ENCODE assay signal across 18 cellular contexts in genomic region chr18:26696318-26696717, GRCh38.
"Had no signal": no experiment of that assay in that cellular context is flagged by ENCODE, and none has a peak within 500 bp of the region (broad histone marks: within the 10 kb centered on the region; RNA-seq: fewer than 3 reads in every experiment).

No MANE protein-coding gene starts in this region.

- H3K36me3 ChIP-seq: sigmoid colon, thoracic aorta, transverse colon had no signal

- H3K4me3 ChIP-seq: dorsolateral prefrontal cortex, psoas muscle, sigmoid colon, skin epidermis, thoracic aorta, transverse colon had no signal

- H3K9ac ChIP-seq: parathyroid adenoma had no signal

- H3K9me3 ChIP-seq: psoas muscle, sigmoid colon, thoracic aorta, transverse colon had no signal

- DNase-seq: cortex of kidney; dorsolateral prefrontal cortex; effector CD8-positive, alpha-beta T cell; foreskin melanocyte; head of caudate nucleus; hippocampal formation; mesendoderm; naive B cell; psoas muscle; sigmoid colon; stimulated activated CD4-positive, alpha-beta T cell treated with anti-CD3 and anti-CD28 coated beads, Interleukin-2, amount 100 ng/mL, for 24 hours; stimulated activated CD4-positive, alpha-beta T cell treated with anti-CD3 and anti-CD28 coated beads, Interleukin-4, amount 100 ng/mL, for 4 hours; stimulated activated naive B cell treated with anti-CD40 and anti-IgM and Interleukin-4, amounts not matched to agents 10 μg/mL and 1 μg/mL and 100 μg/mL, for 72 hours; stimulated activated naive CD8-positive, alpha-beta T cell treated with anti-CD3 and anti-CD28 coated beads, Interleukin-15, amount 100 ng/mL, for 72 hours; transverse colon had no signal

- H3K79me2 ChIP-seq: parathyroid adenoma had no signal

- H3K27ac ChIP-seq: dorsolateral prefrontal cortex, parathyroid adenoma, psoas muscle, sigmoid colon, skin epidermis, thoracic aorta, transverse colon had no signal

- H3K27me3 ChIP-seq: dorsolateral prefrontal cortex, sigmoid colon, transverse colon had no signal

- H3K4me1 ChIP-seq: parathyroid adenoma, psoas muscle, sigmoid colon, transverse colon had no signal

- ATAC-seq: psoas muscle; stimulated activated naive B cell treated with anti-CD40 and anti-IgM and Interleukin-4, amounts not matched to agents 10 μg/mL and 1 μg/mL and 100 μg/mL, for 72 hours; stimulated activated naive CD8-positive, alpha-beta T cell treated with anti-CD3 and anti-CD28 coated beads, Interleukin-15, amount 100 ng/mL, for 72 hours had no signal

- H2AFZ ChIP-seq: parathyroid adenoma had no signal
